27 cellular contexts compared by ENCODE assay signal in genomic region chr2:98882368-98882767, GRCh38. TPM values are rescaled to one million over a fixed set of nuclear protein-coding genes. Genes with fewer than 3 reads are reported as not detected.
"Had no signal": no experiment of that assay in that cellular context is flagged by ENCODE, and none has a peak within 500 bp of the region (broad histone marks: within the 10 kb centered on the region; RNA-seq: fewer than 3 reads in every experiment).

No MANE protein-coding gene starts in this region.

- H3K27ac ChIP-seq: brain microvascular endothelial cell, epithelial cell of prostate, foreskin keratinocyte, gastrocnemius medialis, heart left ventricle, WERI-Rb-1 had no signal

- ATAC-seq: activated CD4-positive, CD25-positive, alpha-beta regulatory T cell treated with anti-CD3 and anti-CD28 coated beads, Interleukin-2, amount 50 U/mL, for 24 hours; activated CD8-positive, alpha-beta T cell treated with anti-CD3 and anti-CD28 coated beads for 36 hours; activated naive CD4-positive, alpha-beta T cell treated with anti-CD3 and anti-CD28 coated beads, Interleukin-2, amount 50 U/mL, for 72 hours; activated T-cell treated with anti-CD3 and anti-CD28 coated beads, Interleukin-2, amount 50 U/mL, for 4 hours; foreskin keratinocyte; gastrocnemius medialis; heart left ventricle; T-cell had no signal

- H3K36me3 ChIP-seq: brain microvascular endothelial cell, gastrocnemius medialis, heart left ventricle, WERI-Rb-1 had no signal

- H3K4me3 ChIP-seq: gastrocnemius medialis, heart left ventricle had no signal

- H3K4me1 ChIP-seq: gastrocnemius medialis, heart left ventricle had no signal

- DNase-seq: activated B cell treated with CpG ODN at 0.5 μM for 24 hours; activated CD4-positive, alpha-beta T cell treated with anti-CD3 and anti-CD28 coated beads for 48 hours; activated CD4-positive, alpha-beta T cell treated with anti-CD3 and anti-CD28 coated beads, Interleukin-2, amount 50 U/mL, for 1 hour; activated CD4-positive, alpha-beta T cell treated with anti-CD3 and anti-CD28 coated beads, Interleukin-2, amount 50 U/mL, for 48 hours; activated CD8-positive, alpha-beta memory T cell treated with anti-CD3 and anti-CD28 coated beads for 24 hours; activated CD8-positive, alpha-beta T cell treated with anti-CD3 and anti-CD28 coated beads for 36 hours; activated effector memory CD4-positive, alpha-beta T cell treated with anti-CD3 and anti-CD28 coated beads, Interleukin-2, amount 50 U/mL, for 16 hours; activated naive CD4-positive, alpha-beta T cell; activated naive CD4-positive, alpha-beta T cell treated with anti-CD3 and anti-CD28 coated beads, Interleukin-2, amount 10 ng/mL, durations not matched to agents 7 days and 5 days; activated naive CD8-positive, alpha-beta T cell treated with anti-CD3 and anti-CD28 coated beads, Interleukin-2, amount 10 ng/mL, durations not matched to agents 7 days and 5 days; activated T-cell treated with anti-CD3 and anti-CD28 coated beads, Interleukin-2, amount 50 U/mL, for 4 hours; anterior cingulate cortex; brain microvascular endothelial cell; cortex of kidney; dermis blood vessel endothelial cell; effector CD8-positive, alpha-beta T cell; foreskin keratinocyte; gastrocnemius medialis; glutamatergic neuron; heart left ventricle; SW 1271; T-cell; T-helper 9 cell; WERI-Rb-1 had no signal

- H3K27me3 ChIP-seq: brain microvascular endothelial cell, foreskin keratinocyte, gastrocnemius medialis had no signal

RNA-seq across cellular contexts. Expression of gene CRACDL, which starts 53.7 kb away (rescaled TPM):
- total RNA-seq: activated B cell treated with CpG ODN at 0.5 μM for 24 hours had no signal
